1 cellular context compared by ENCODE assay signal in the genomic region with DNA sequence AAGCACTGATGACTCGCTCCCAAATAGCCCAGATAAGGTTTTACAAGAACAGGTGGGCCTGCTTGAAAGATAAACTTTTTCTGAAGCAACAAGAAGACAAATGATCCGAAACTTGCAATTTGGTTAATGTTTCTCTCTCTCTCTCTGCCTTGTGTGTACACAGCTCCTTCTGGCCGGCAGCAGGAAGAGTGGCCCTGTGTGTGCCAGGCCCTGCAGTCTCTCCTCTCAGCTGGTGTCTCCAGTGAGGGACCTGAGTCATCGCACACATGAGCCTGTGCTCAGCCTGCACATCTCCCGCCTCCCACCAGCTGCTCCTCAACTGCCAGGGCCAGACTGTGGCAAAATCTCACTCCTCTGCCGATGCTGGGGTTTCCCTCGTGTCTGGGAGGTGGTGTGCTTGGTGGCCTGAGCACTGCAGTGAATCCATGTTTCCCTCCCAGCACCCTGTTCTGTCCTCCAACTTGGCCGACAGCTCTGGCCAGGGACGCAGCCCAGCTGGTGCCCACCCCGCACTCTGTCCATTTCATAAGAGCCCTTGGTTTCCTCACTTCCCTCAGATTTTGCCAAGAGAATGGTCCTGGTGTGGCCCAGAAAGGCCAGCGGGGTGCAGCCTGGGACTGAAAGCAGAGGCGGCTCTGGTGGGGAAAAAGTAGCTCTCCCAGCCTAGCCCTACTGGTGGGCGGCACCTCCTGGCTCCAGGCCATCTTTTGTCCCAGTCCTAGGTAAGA.
TF ChIP-seq lines count a peak whose summit lies in the region.

No MANE protein-coding gene starts in this region.

TF ChIP-seq in H1, 55 proteins besides CTCF, POLR2A, EP300 and RAD21:
- no peak for TF ChIP-seq SUZ12 (IDR thresholded peaks at IDR 0.05; ENCODE audit: low read length)
- TF ChIP-seq SIN3A (conservative IDR thresholded peaks at IDR 0.05 in 1 of 2, IDR thresholded peaks at IDR 0.05 in 1 of 2; ENCODE audit: low read depth in 1 of 2, low read length in 2 of 2): no peak
- TF ChIP-seq SIRT6 (IDR thresholded peaks at IDR 0.05; ENCODE audit: low read length): no peak
- no peak for TF ChIP-seq SAP30 (IDR thresholded peaks at IDR 0.05; ENCODE audit: insufficient read depth, insufficient replicate concordance, low read length)
- TF ChIP-seq, protein P1, sequence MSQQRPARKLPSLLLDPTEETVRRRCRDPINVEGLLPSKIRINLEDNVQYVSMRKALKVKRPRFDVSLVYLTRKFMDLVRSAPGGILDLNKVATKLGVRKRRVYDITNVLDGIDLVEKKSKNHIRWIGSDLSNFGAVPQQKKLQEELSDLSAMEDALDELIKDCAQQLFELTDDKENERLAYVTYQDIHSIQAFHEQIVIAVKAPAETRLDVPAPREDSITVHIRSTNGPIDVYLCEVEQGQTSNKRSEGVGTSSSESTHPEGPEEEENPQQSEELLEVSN (IDR thresholded peaks at IDR 0.05): peak; percentile 48
- no peak for TF ChIP-seq JUN (IDR thresholded peaks at IDR 0.05; ENCODE audit: low read depth, low read length)
- TF ChIP-seq, protein P2, sequence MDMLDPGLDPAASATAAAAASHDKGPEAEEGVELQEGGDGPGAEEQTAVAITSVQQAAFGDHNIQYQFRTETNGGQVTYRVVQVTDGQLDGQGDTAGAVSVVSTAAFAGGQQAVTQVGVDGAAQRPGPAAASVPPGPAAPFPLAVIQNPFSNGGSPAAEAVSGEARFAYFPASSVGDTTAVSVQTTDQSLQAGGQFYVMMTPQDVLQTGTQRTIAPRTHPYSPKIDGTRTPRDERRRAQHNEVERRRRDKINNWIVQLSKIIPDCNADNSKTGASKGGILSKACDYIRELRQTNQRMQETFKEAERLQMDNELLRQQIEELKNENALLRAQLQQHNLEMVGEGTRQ (IDR thresholded peaks at IDR 0.05; ENCODE audit: low read length): no peak
- no peak for TF ChIP-seq SIX5 (IDR thresholded peaks at IDR 0.05; ENCODE audit: low read depth, low read length)
- TF ChIP-seq, protein P3, sequence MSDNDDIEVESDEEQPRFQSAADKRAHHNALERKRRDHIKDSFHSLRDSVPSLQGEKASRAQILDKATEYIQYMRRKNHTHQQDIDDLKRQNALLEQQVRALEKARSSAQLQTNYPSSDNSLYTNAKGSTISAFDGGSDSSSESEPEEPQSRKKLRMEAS (IDR thresholded peaks at IDR 0.05): peak; percentile 27; the same call in 1 of the 2 replicates
- no peak for TF ChIP-seq ASH2L (IDR thresholded peaks at IDR 0.05; ENCODE audit: low read length)
- TF ChIP-seq KDM5A (IDR thresholded peaks at IDR 0.05; ENCODE audit: low read length): no peak
